ENCODE assay signal across 1 cellular context in the genomic region with DNA sequence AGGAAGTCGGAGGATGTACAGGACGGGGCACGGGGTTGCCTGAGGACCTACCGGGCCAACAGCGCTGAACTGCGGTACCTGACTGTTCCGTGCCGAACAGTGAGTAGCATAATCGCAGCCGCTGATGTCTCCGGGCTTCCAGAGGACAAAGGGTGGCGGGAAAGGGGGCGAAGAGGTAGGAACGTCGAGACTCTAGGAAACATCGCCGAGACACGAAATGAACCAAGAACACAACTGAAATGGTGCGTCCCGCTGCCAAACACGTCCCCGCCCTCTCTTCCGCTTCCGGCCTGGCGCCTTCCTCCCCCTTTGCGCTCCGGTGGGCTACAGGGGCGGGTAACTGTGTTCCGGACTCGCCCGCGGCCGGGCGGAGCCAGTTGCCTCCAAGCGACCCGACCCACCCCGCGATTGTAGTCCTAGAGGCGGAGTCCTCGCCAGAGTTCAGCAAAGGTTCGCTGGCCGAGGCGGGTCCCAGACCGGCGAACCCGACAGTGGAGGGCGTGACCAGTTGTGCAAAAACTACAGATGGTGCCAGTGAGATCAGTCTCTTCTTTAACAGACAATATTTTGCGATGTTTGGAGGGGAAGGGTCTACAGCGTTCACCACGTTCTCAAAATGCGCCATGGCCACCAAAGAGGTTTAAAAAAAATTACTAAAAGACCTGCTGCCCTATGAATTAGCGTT.
TF ChIP-seq lines count a peak whose summit lies in the region.

A gene (minus strand): TSS at position 257 of the 685 bp plus-strand sequence. CDS start 54 bp downstream, at position 203.

TF ChIP-seq in K562, 482 proteins besides CTCF, POLR2A, EP300 and RAD21 (continued from another document):
- TF ChIP-seq ZBTB7A (IDR thresholded peaks at IDR 0.05; ENCODE audit: borderline replicate concordance, control insufficient read depth, low read depth, low read length) (peak; percentile 68; the same call in 1 of the 2 replicates), ZNF232 (CRISPR knock-in tag; IDR thresholded peaks at IDR 0.05) (no peak), POU5F1 (IDR thresholded peaks at IDR 0.05; ENCODE audit: borderline replicate concordance, low read depth, low read length, partially characterized antibody) (peak; percentile 37), ELF1 (tag; IDR thresholded peaks at IDR 0.05) (peak; percentile 79), BACH1 (tag; IDR thresholded peaks at IDR 0.05) (no peak), TAF1 (IDR thresholded peaks at IDR 0.05; ENCODE audit: control insufficient read depth, extremely low read depth, insufficient read depth, low read length, severe bottlenecking) (peak; percentile 87), ZNF431 (CRISPR knock-in tag; IDR thresholded peaks at IDR 0.05) (0 out of 2 replicates have a peak, but pooled peaks have one; percentile 20), ATF7 (IDR thresholded peaks at IDR 0.05) (peak; percentile 61; the same call in 1 of the 2 replicates), POLR3A (IDR thresholded peaks at IDR 0.05; ENCODE audit: borderline replicate concordance, extremely low read depth, insufficient read depth, insufficient read length) (no peak), KLF13 (tag; IDR thresholded peaks at IDR 0.05; ENCODE audit: borderline replicate concordance, low read depth) (peak; percentile 60; the same call in 1 of the 2 replicates), ZNF175 (CRISPR knock-in tag; IDR thresholded peaks at IDR 0.05; ENCODE audit: low read depth) (no peak), SIRT6 (IDR thresholded peaks at IDR 0.05; ENCODE audit: low read depth, low read length) (no peak), SIN3A (IDR thresholded peaks at IDR 0.05; ENCODE audit: borderline replicate concordance in 2 of 2, control insufficient read depth in 1 of 2, low read depth in 2 of 2, low read length in 2 of 2) (no peak; a peak in 1 of 4 replicates), MTA3 (IDR thresholded peaks at IDR 0.05; ENCODE audit: borderline replicate concordance) (peak; percentile 93), STAG1 (CRISPR knock-in tag; IDR thresholded peaks at IDR 0.05; ENCODE audit: borderline replicate concordance) (no peak), CC2D1A (IDR thresholded peaks at IDR 0.05) (0 out of 2 replicates have a peak, but pooled peaks have one; percentile 17)
- TF ChIP-seq, protein P1, sequence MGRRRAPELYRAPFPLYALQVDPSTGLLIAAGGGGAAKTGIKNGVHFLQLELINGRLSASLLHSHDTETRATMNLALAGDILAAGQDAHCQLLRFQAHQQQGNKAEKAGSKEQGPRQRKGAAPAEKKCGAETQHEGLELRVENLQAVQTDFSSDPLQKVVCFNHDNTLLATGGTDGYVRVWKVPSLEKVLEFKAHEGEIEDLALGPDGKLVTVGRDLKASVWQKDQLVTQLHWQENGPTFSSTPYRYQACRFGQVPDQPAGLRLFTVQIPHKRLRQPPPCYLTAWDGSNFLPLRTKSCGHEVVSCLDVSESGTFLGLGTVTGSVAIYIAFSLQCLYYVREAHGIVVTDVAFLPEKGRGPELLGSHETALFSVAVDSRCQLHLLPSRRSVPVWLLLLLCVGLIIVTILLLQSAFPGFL (CRISPR knock-in tag; IDR thresholded peaks at IDR 0.05), result no peak
- TF ChIP-seq, protein P2, sequence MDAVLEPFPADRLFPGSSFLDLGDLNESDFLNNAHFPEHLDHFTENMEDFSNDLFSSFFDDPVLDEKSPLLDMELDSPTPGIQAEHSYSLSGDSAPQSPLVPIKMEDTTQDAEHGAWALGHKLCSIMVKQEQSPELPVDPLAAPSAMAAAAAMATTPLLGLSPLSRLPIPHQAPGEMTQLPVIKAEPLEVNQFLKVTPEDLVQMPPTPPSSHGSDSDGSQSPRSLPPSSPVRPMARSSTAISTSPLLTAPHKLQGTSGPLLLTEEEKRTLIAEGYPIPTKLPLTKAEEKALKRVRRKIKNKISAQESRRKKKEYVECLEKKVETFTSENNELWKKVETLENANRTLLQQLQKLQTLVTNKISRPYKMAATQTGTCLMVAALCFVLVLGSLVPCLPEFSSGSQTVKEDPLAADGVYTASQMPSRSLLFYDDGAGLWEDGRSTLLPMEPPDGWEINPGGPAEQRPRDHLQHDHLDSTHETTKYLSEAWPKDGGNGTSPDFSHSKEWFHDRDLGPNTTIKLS (IDR thresholded peaks at IDR 0.05; ENCODE audit: borderline replicate concordance, low read depth), result peak; percentile 37; the same call in 1 of the 2 replicates
- TF ChIP-seq, protein P3, sequence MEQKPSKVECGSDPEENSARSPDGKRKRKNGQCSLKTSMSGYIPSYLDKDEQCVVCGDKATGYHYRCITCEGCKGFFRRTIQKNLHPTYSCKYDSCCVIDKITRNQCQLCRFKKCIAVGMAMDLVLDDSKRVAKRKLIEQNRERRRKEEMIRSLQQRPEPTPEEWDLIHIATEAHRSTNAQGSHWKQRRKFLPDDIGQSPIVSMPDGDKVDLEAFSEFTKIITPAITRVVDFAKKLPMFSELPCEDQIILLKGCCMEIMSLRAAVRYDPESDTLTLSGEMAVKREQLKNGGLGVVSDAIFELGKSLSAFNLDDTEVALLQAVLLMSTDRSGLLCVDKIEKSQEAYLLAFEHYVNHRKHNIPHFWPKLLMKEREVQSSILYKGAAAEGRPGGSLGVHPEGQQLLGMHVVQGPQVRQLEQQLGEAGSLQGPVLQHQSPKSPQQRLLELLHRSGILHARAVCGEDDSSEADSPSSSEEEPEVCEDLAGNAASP (IDR thresholded peaks at IDR 0.05), result no peak
TF ChIP-seq in K562: peak in this region for 137.
